24 cellular contexts compared by ENCODE assay signal in genomic region chr16:49262501-49262900, GRCh38. TPM values are rescaled to one million over a fixed set of nuclear protein-coding genes. Genes with fewer than 3 reads are reported as not detected.
DNase-seq lines count a peak whose midpoint lies in the region; ATAC-seq, FAIRE-seq and TF ChIP-seq lines count a peak whose summit lies in the region.
"Had no signal": no experiment of that assay in that cellular context is flagged by ENCODE, and none has a peak within 500 bp of the region (broad histone marks: within the 10 kb centered on the region; RNA-seq: fewer than 3 reads in every experiment).

No MANE protein-coding gene starts in this region.

- no peak overlapping the region for H3K18ac ChIP-seq in H1 (ENCODE audit: extremely low read depth, low read length)

- no peak overlapping the region for H2BK20ac ChIP-seq in H1 (ENCODE audit: low read length)

- no peak overlapping the region for H3K4me3 ChIP-seq in H1 (ENCODE audit: extremely low read depth in 1 of 4, insufficient read depth in 2 of 4, low read depth in 3 of 4, low read length in 4 of 4)
- no peak overlapping the region for H3K4me3 ChIP-seq in lung
- H3K4me3 ChIP-seq in spleen = no peak overlapping the region
- H3K4me3 ChIP-seq: A549; BLaER1 treated with 17β-estradiol and CSF1 and Interleukin-3, amounts not matched to agents 10 nM and 100 nM; GM12878; GM23248 had no signal

- no peak overlapping the region for H3K14ac ChIP-seq in H1 (ENCODE audit: insufficient read length)

- H3K23me2 ChIP-seq in H1 (ENCODE audit: low read depth, low read length) = peaks cover 6% of the 10 kb centered on the region; the same call in 1 of the 2 replicates

- H2BK15ac ChIP-seq in H1 (ENCODE audit: low read length) = peak overlapping the region; percentile 68; the same call in 1 of the 2 replicates

- H3K4me1 ChIP-seq in H1 (replicated peaks in 1 of 4; ENCODE audit: control insufficient read depth in 3 of 4, insufficient read depth in 4 of 4, low read length in 3 of 4) = no peaks in the 10 kb centered on the region
- H3K4me1 ChIP-seq in lung (ENCODE audit: control insufficient read depth in 2 of 2, insufficient read depth in 2 of 2, low read length in 2 of 2) = no peaks in the 10 kb centered on the region
- H3K4me1 ChIP-seq in spleen = no peaks in the 10 kb centered on the region
- H3K4me1 ChIP-seq: A549; BE2C; BLaER1 treated with 17β-estradiol and CSF1 and Interleukin-3, amounts not matched to agents 10 nM and 100 nM had no signal

- no peak overlapping the region for H3K23ac ChIP-seq in H1 (ENCODE audit: insufficient read length)

- no peak overlapping the region for H2BK5ac ChIP-seq in H1 (ENCODE audit: low read depth, low read length)

- peaks cover 0 to 1% (median 0%) of the 10 kb centered on the region in 4 experiments; a peak in 1 of 7 replicates for H3K27me3 ChIP-seq in H1 (replicated peaks in 1 of 4; ENCODE audit: control insufficient read depth in 3 of 4, extremely low read depth in 1 of 4, insufficient read depth in 3 of 4, low read length in 3 of 4)
- no peaks in the 10 kb centered on the region for H3K27me3 ChIP-seq in lung (ENCODE audit: control insufficient read depth, insufficient read depth)
- H3K27me3 ChIP-seq in spleen (replicated peaks in 1 of 7) = peaks cover 0 to 7% (median 0%) of the 10 kb centered on the region in 7 donors
- H3K27me3 ChIP-seq: BE2C; BLaER1 treated with 17β-estradiol and CSF1 and Interleukin-3, amounts not matched to agents 10 nM and 100 nM had no signal

- CTCF ChIA-PET in H1 (lab: Charles Lee; ENCODE audit: partially characterized antibody) = interaction anchor here (0.9 to 1.3 kb wide), 3 partner anchors 9 to 85 kb away, joined by 3 read pairs; no protein-coding TSS in a partner anchor

- no peak overlapping the region for H3K4ac ChIP-seq in H1 (replicated peaks; ENCODE audit: insufficient read length, low read depth, low read length)

- no peak for TF ChIP-seq RAD21 in H1 (IDR thresholded peaks at IDR 0.05 in 1 of 2, conservative IDR thresholded peaks at IDR 0.05 in 1 of 2; ENCODE audit: low read depth in 2 of 2, low read length in 2 of 2)

- intact Hi-C loops in spleen (cut with DNase I; ENCODE audit: low total_unique reads) = no loop called here

- DNase-seq in NCI-H82 treated with DMSO at 0.1 percent for 48 hours (lab: John Stamatoyannopoulos, UW; ENCODE audit: unreplicated experiment) (peak; percentile 58), H1 (ENCODE audit: low read depth in 1 of 2, low spot score in 2 of 2) (no peak), lung (ENCODE audit: low spot score) (peak; percentile 14), NCI-H2196 (lab: John Stamatoyannopoulos, UW; ENCODE audit: unreplicated experiment) (no peak), hepatic stellate cell (ENCODE audit: low spot score) (no peak), spleen (no peak)
- DNase-seq: 8988T; ACHN; AML-193; BE2C; CD4-positive, alpha-beta T cell; CD8-positive, alpha-beta memory T cell; DMS 273 treated with DMSO at 0.1 percent for 48 hours; DMS79; EL; GDM1; GM23248; H9 had no signal

- ATAC-seq in lung (ENCODE audit: insufficient read depth, low FRiP score) = no peak
- ATAC-seq: A549, GM12878, HCT116 had no signal

- no peaks in the 10 kb centered on the region for H4K20me1 ChIP-seq in H1 (replicated peaks in 1 of 2; ENCODE audit: control insufficient read depth in 1 of 2, insufficient read depth in 2 of 2, low read length in 2 of 2)
- H4K20me1 ChIP-seq: BLaER1 treated with 17β-estradiol and CSF1 and Interleukin-3, amounts not matched to agents 10 nM and 100 nM had no signal

- no peak overlapping the region for H3K4me2 ChIP-seq in H1 (ENCODE audit: insufficient read depth in 1 of 2, low read depth in 2 of 2, low read length in 2 of 2)
- H3K4me2 ChIP-seq: A549; BLaER1 treated with 17β-estradiol and CSF1 and Interleukin-3, amounts not matched to agents 10 nM and 100 nM had no signal

- H2BK120ac ChIP-seq in H1 (replicated peaks; ENCODE audit: low read depth, low read length) = no peak overlapping the region

- no peak overlapping the region for H4K5ac ChIP-seq in H1 (ENCODE audit: insufficient read length, low read depth, low read length)

- no peak for TF ChIP-seq EP300 in H1 (IDR thresholded peaks at IDR 0.05; ENCODE audit: borderline replicate concordance in 1 of 2, low read depth in 2 of 2, low read length in 2 of 2)

- H3K79me2 ChIP-seq in H1 (ENCODE audit: control insufficient read depth in 1 of 2, insufficient read depth in 2 of 2, low read length in 2 of 2) = no peaks in the 10 kb centered on the region

- no peak overlapping the region for H2AFZ ChIP-seq in H1 (ENCODE audit: low read length)
- H2AFZ ChIP-seq: GM23248 had no signal

- TF ChIP-seq POLR2A in H1 (IDR thresholded peaks at IDR 0.05; ENCODE audit: control extremely low read depth in 1 of 2, low read depth in 2 of 2, low read length in 2 of 2) (no peak), spleen (IDR thresholded peaks at IDR 0.05) (no peak)

- H3K79me1 ChIP-seq in H1 (ENCODE audit: low read depth, low read length) = no peaks in the 10 kb centered on the region

- H3K9ac ChIP-seq in H1 (replicated peaks in 1 of 4; ENCODE audit: extremely low read depth in 1 of 4, low read depth in 3 of 4, low read length in 3 of 4) = no peak overlapping the region
- H3K9ac ChIP-seq: BLaER1 treated with 17β-estradiol and CSF1 and Interleukin-3, amounts not matched to agents 10 nM and 100 nM; GM23248 had no signal

- no peak overlapping the region; the same call in 1 of the 2 replicates for H2AK5ac ChIP-seq in H1 (ENCODE audit: low read depth, low read length)

- H3K27ac ChIP-seq in H1 (ENCODE audit: low read depth, low read length) (no peak overlapping the region), lung (ENCODE audit: low read depth in 1 of 2, low read length in 1 of 2) (no peak overlapping the region), spleen (no peak overlapping the region)
- H3K27ac ChIP-seq: A549; BLaER1 treated with 17β-estradiol and CSF1 and Interleukin-3, amounts not matched to agents 10 nM and 100 nM; GM23248 had no signal

- H4K91ac ChIP-seq in H1 (replicated peaks; ENCODE audit: insufficient read length, low read length) = no peak overlapping the region

- H3K9me3 ChIP-seq in H1 (ENCODE audit: insufficient read depth in 2 of 2, low read depth in 1 of 2, low read length in 1 of 2) (no peaks in the 10 kb centered on the region), lung (ENCODE audit: control insufficient read depth in 2 of 2, insufficient read depth in 1 of 2, low read length in 1 of 2) (no peaks in the 10 kb centered on the region), spleen (peaks cover 0 to 3% (median 0%) of the 10 kb centered on the region in 8 donors)
- H3K9me3 ChIP-seq: A549; BE2C; BLaER1 treated with 17β-estradiol and CSF1 and Interleukin-3, amounts not matched to agents 10 nM and 100 nM had no signal

- no peak overlapping the region for H4K8ac ChIP-seq in H1 (ENCODE audit: extremely low read depth, insufficient read depth, low read length)

- no peak for TF ChIP-seq CTCF in H1 (IDR thresholded peaks at IDR 0.05; ENCODE audit: control extremely low read depth in 1 of 3, insufficient read depth in 1 of 3, low read depth in 1 of 3, low read length in 3 of 3)
- TF ChIP-seq CTCF in lung (IDR thresholded peaks at IDR 0.05; ENCODE audit: control extremely low read depth, extremely low read depth) = no peak
- TF ChIP-seq CTCF in spleen (IDR thresholded peaks at IDR 0.05 in 8 of 11, conservative IDR thresholded peaks at IDR 0.05 in 3 of 11) = no peak

- 84% methylated on average over 5 of the region's 5 CpGs; no CpG with 5 or more reads in 1 of the 2 experiments for WGBS in H1 (ENCODE audit: extremely low coverage in 1 of 2, insufficient coverage in 1 of 2, insufficient read length in 1 of 2, insufficient replicate concordance in 2 of 2, low coverage in 1 of 2, low lambda C conversion rate in 2 of 2, missing lambda C conversion rate in 1 of 2), 2 experiments
- 82 to 87% methylated on average over 5 of the region's 5 CpGs for WGBS in lung, 2 donors
- 76 to 93% (median 83%) methylated on average over 5 of the region's 5 CpGs for WGBS in spleen, 5 donors

- no peak for FAIRE-seq in H1 (lab: Jason Lieb, UNC)
- FAIRE-seq: A549, D721Med, GM12878 had no signal

- POLR2A ChIA-PET in H1 (lab: Charles Lee; ENCODE audit: partially characterized antibody) = no interaction called here

- H3K56ac ChIP-seq in H1 (replicated peaks; ENCODE audit: insufficient read length, low read depth, low read length) = no peak overlapping the region

- no peak overlapping the region for H2BK12ac ChIP-seq in H1 (ENCODE audit: low read depth, low read length)

- H3K36me3 ChIP-seq in H1 (ENCODE audit: control insufficient read depth in 2 of 4, insufficient read depth in 4 of 4, low read length in 3 of 4) = no peaks in the 10 kb centered on the region
- no peaks in the 10 kb centered on the region for H3K36me3 ChIP-seq in lung (ENCODE audit: control insufficient read depth in 2 of 2, insufficient read depth in 2 of 2, low read length in 2 of 2)
- no peaks in the 10 kb centered on the region for H3K36me3 ChIP-seq in spleen
- H3K36me3 ChIP-seq: BE2C; BLaER1 treated with 17β-estradiol and CSF1 and Interleukin-3, amounts not matched to agents 10 nM and 100 nM had no signal

TF ChIP-seq in H1, 55 proteins besides CTCF, POLR2A, EP300 and RAD21:
- TF ChIP-seq RFX5 (IDR thresholded peaks at IDR 0.05; ENCODE audit: borderline replicate concordance, low read depth, low read length) (no peak), TEAD4 (IDR thresholded peaks at IDR 0.05; ENCODE audit: low read depth, low read length) (no peak), SRF (IDR thresholded peaks at IDR 0.05; ENCODE audit: low read depth, low read length) (no peak)

RNA-seq across cellular contexts. Expression of gene CBLN1, which starts 19.1 kb away (rescaled TPM):
- 6.3 and 7.1 TPM in 2 replicates for total RNA-seq in H1 (2021; fragmentation: NEBNext Ultra II Directional; extraction: Animal tissue kit (Norgen Biotek cat#: 25700))
- polyA plus RNA-seq in H1 (2011; rRNA removed) = 0.97 and 1.8 TPM in 2 replicates
- 1.6 TPM for polyA plus RNA-seq in H1 (2011; cell fraction: cytosol; rRNA removed)
- 1.0 TPM for polyA plus RNA-seq in H1 (2011; cell fraction: nucleus; rRNA removed)
- 2.2 to 6.7 TPM (median 4.0 TPM) in 4 replicates for polyA plus RNA-seq in H1 (2012, experiment 1 of 2)
- polyA plus RNA-seq in H1 (2012, experiment 2 of 2) = 3.4 TPM
- polyA plus RNA-seq in H1 (2013, experiment 1 of 2) = 4.3 TPM
- 5.2 TPM for polyA plus RNA-seq in H1 (2013, experiment 2 of 2)
- 0.46 and 2.6 TPM in 2 replicates for polyA minus RNA-seq in H1 (2011; rRNA and poly(A)+ RNA removed)
- 3.4 TPM for polyA minus RNA-seq in H1 (2011; cell fraction: cytosol; rRNA and poly(A)+ RNA removed)
- polyA minus RNA-seq in H1 (2011; cell fraction: nucleus; rRNA and poly(A)+ RNA removed) = 1.3 TPM
- total RNA-seq in lung = under 1 TPM in 1 of 2 donors, not detected in 1; 0.40 TPM
- polyA plus RNA-seq in lung = under 1 TPM in 1 of 2 donors, not detected in 1; 0.43 TPM
- not detected for total RNA-seq in spleen
- polyA plus RNA-seq in spleen = under 1 TPM in 2 of 3 donors, not detected in 1; 0.02 to 0.03 TPM
- total RNA-seq: CD4-positive, alpha-beta T cell; CD8-positive, alpha-beta memory T cell; GM12878; GM23248 had no signal
- polyA plus RNA-seq: CD14-positive monocyte; CD8-positive, alpha-beta memory T cell; GM12878; GM23248 had no signal

Comparison
In these comparisons a context has a peak if more than half of its experiments do, and no peak if none do; other contexts are left out.
1. DNase-seq: peak in NCI-H82 treated with DMSO at 0.1 percent for 48 hours (single experiment) and lung (single experiment); none in H1 (0 of 2), NCI-H2196 (single experiment), hepatic stellate cell (single experiment) and spleen (single experiment).